In genomic region chrX:46573331-46573895, GRCh38 we compare ENCODE assay signal across 8 cellular contexts. TPM values are rescaled to one million over a fixed set of nuclear protein-coding genes. Genes with fewer than 3 reads are reported as not detected.
DNase-seq lines count a peak whose midpoint lies in the region; ATAC-seq, FAIRE-seq and TF ChIP-seq lines count a peak whose summit lies in the region.

Gene CHST7 (plus strand): TSS chrX:46573765. CDS start chrX:46573932, 167 bp downstream.

- H2BK120ac ChIP-seq in H1 (replicated peaks; ENCODE audit: low read depth, low read length) = no peak within 1 kb of the TSS

- H4K5ac ChIP-seq in H1 (ENCODE audit: insufficient read length, low read depth, low read length) = no peak within 1 kb of the TSS

- 4% methylated on average over 12 of the region's 35 CpGs; no CpG with 5 or more reads in 1 of the 2 experiments for WGBS in H1 (ENCODE audit: extremely low coverage in 1 of 2, insufficient coverage in 1 of 2, insufficient read length in 1 of 2, insufficient replicate concordance in 2 of 2, low coverage in 1 of 2, low lambda C conversion rate in 2 of 2, missing lambda C conversion rate in 1 of 2), 2 experiments

- H3K79me1 ChIP-seq in H1 (ENCODE audit: low read depth, low read length) = no peaks in the 10 kb centered on the region

- H2AK5ac ChIP-seq in H1 (ENCODE audit: low read depth, low read length) = 0 out of 2 replicates have a peak within 1 kb of the TSS, but pooled peaks have one; percentile 65

- POLR2A ChIA-PET in activated CD8-positive, alpha-beta T cell treated with anti-CD3 and anti-CD28 coated beads, Interleukin-2, amount 10 ng/mL, durations not matched to agents 7 days and 5 days (lab: Charles Lee) = interaction anchor here (1.4 kb wide), 2 partner anchors 11 to 136 kb away, joined by 3 to 4 read pairs; no protein-coding TSS in a partner anchor
- POLR2A ChIA-PET in H1 (lab: Charles Lee; ENCODE audit: partially characterized antibody) = interaction anchor here (1.5 kb wide), 1 partner anchor 22 kb away, joined by 4 read pairs; no protein-coding TSS in a partner anchor

- H4K20me1 ChIP-seq in H1 (replicated peaks in 1 of 2; ENCODE audit: control insufficient read depth in 1 of 2, insufficient read depth in 2 of 2, low read length in 2 of 2) = peaks cover 0 to 8% of the 10 kb centered on the region in 2 experiments

- peak within 1 kb of the TSS; percentile 25; the same call in 1 of the 2 replicates for H4K8ac ChIP-seq in H1 (ENCODE audit: extremely low read depth, insufficient read depth, low read length)

- peaks cover 6% of the 10 kb centered on the region for H3K23me2 ChIP-seq in H1 (ENCODE audit: low read depth, low read length)

- H3K56ac ChIP-seq in H1 (replicated peaks; ENCODE audit: insufficient read length, low read depth, low read length) = peak within 1 kb of the TSS; percentile 1

- TF ChIP-seq RAD21 in H1 (IDR thresholded peaks at IDR 0.05 in 1 of 2, conservative IDR thresholded peaks at IDR 0.05 in 1 of 2; ENCODE audit: low read depth in 2 of 2, low read length in 2 of 2) = peak; percentile 28 to 49; a peak in 3 of 4 replicates

- H3K4me1 ChIP-seq in H1 (replicated peaks in 1 of 4; ENCODE audit: control insufficient read depth in 3 of 4, insufficient read depth in 4 of 4, low read length in 3 of 4) = peaks cover 0 to 12% (median 3%) of the 10 kb centered on the region in 4 experiments; a peak in 3 of 7 replicates

- peak; percentile 72 for DNase-seq in AG20443 (ENCODE audit: low spot score)
- DNase-seq in NCI-H774 (lab: John Stamatoyannopoulos, UW) = peak; percentile 25
- DNase-seq in activated CD8-positive, alpha-beta T cell treated with anti-CD3 and anti-CD28 coated beads, Interleukin-2, amount 10 ng/mL, durations not matched to agents 7 days and 5 days = peak; percentile 70
- no peak for DNase-seq in H1 (ENCODE audit: low read depth in 1 of 2, low spot score in 2 of 2)
- DNase-seq in medulla oblongata (ENCODE audit: extremely low spot score) = peak; percentile 58
- peak; percentile 37 for DNase-seq in stimulated activated CD8-positive, alpha-beta memory T cell treated with anti-CD3 and anti-CD28 coated beads, Interleukin-7, amount 100 ng/mL, for 48 hours (ENCODE audit: extremely low read depth in 1 of 2, low read depth in 1 of 2)

- no peak within 1 kb of the TSS for H3K14ac ChIP-seq in H1 (ENCODE audit: insufficient read length)

- no peaks in the 10 kb centered on the region; a peak in 1 of 7 replicates for H3K27me3 ChIP-seq in H1 (replicated peaks in 1 of 4; ENCODE audit: control insufficient read depth in 3 of 4, extremely low read depth in 1 of 4, insufficient read depth in 3 of 4, low read length in 3 of 4)

- ATAC-seq in GM19035 (IDR thresholded peaks at IDR 0.05; ENCODE audit: unreplicated experiment) (peak; percentile 46), HG03354 (IDR thresholded peaks at IDR 0.05; ENCODE audit: poor library complexity, severe bottlenecking, unreplicated experiment) (peak; percentile 47)
- peak; percentile 76 for ATAC-seq in activated CD8-positive, alpha-beta T cell treated with anti-CD3 and anti-CD28 coated beads, Interleukin-2, amount 10 ng/mL, durations not matched to agents 7 days and 5 days

- peaks cover 32% of the 10 kb centered on the region for H3K4me1 Mint-ChIP-seq in activated CD8-positive, alpha-beta T cell treated with anti-CD3 and anti-CD28 coated beads, Interleukin-2, amount 10 ng/mL, durations not matched to agents 7 days and 5 days (ENCODE audit: low read depth)

- H3K4me3 Mint-ChIP-seq in activated CD8-positive, alpha-beta T cell treated with anti-CD3 and anti-CD28 coated beads, Interleukin-2, amount 10 ng/mL, durations not matched to agents 7 days and 5 days = peak within 1 kb of the TSS; percentile 79

- peak within 1 kb of the TSS; percentile 89 for H3K27ac Mint-ChIP-seq in activated CD8-positive, alpha-beta T cell treated with anti-CD3 and anti-CD28 coated beads, Interleukin-2, amount 10 ng/mL, durations not matched to agents 7 days and 5 days

- peak within 1 kb of the TSS; percentile 73 for H4K91ac ChIP-seq in H1 (replicated peaks; ENCODE audit: insufficient read length, low read length)

- no peaks in the 10 kb centered on the region for H3K9me3 ChIP-seq in H1 (ENCODE audit: insufficient read depth in 2 of 2, low read depth in 1 of 2, low read length in 1 of 2)

- peak within 1 kb of the TSS; percentile 32 for H3K18ac ChIP-seq in H1 (ENCODE audit: extremely low read depth, low read length)

- no peak within 1 kb of the TSS for H3K23ac ChIP-seq in H1 (ENCODE audit: insufficient read length)

- no peak for FAIRE-seq in H1 (lab: Jason Lieb, UNC)

- H2AFZ ChIP-seq in H1 (ENCODE audit: low read length) = no peak within 1 kb of the TSS

- no peak within 1 kb of the TSS for H2BK5ac ChIP-seq in H1 (ENCODE audit: low read depth, low read length)

- peak within 1 kb of the TSS; percentile 64 to 81 (median 70) for H3K4me3 ChIP-seq in H1 (ENCODE audit: extremely low read depth in 1 of 4, insufficient read depth in 2 of 4, low read depth in 3 of 4, low read length in 4 of 4)

- H3K27me3 Mint-ChIP-seq in activated CD8-positive, alpha-beta T cell treated with anti-CD3 and anti-CD28 coated beads, Interleukin-2, amount 10 ng/mL, durations not matched to agents 7 days and 5 days (ENCODE audit: low read depth) = no peaks in the 10 kb centered on the region

- peak within 1 kb of the TSS; percentile 29 to 57 (median 48); a peak in 6 of 7 replicates for H3K9ac ChIP-seq in H1 (replicated peaks in 1 of 4; ENCODE audit: extremely low read depth in 1 of 4, low read depth in 3 of 4, low read length in 3 of 4)

- no peak within 1 kb of the TSS for H3K4ac ChIP-seq in H1 (replicated peaks; ENCODE audit: insufficient read length, low read depth, low read length)

- H3K79me2 ChIP-seq in H1 (ENCODE audit: control insufficient read depth in 1 of 2, insufficient read depth in 2 of 2, low read length in 2 of 2) = peaks cover 0 to 32% of the 10 kb centered on the region in 2 experiments; a peak in 2 of 4 replicates

- H2BK20ac ChIP-seq in H1 (ENCODE audit: low read length) = no peak within 1 kb of the TSS

- no peaks in the 10 kb centered on the region for H3K9me3 Mint-ChIP-seq in activated CD8-positive, alpha-beta T cell treated with anti-CD3 and anti-CD28 coated beads, Interleukin-2, amount 10 ng/mL, durations not matched to agents 7 days and 5 days (ENCODE audit: insufficient read depth)

- TF ChIP-seq EP300 in H1 (IDR thresholded peaks at IDR 0.05; ENCODE audit: borderline replicate concordance in 1 of 2, low read depth in 2 of 2, low read length in 2 of 2) = no peak

- H3K4me2 ChIP-seq in H1 (ENCODE audit: insufficient read depth in 1 of 2, low read depth in 2 of 2, low read length in 2 of 2) = peak within 1 kb of the TSS; percentile 73 to 97

- H2BK15ac ChIP-seq in H1 (ENCODE audit: low read length) = no peak within 1 kb of the TSS

- H3K36me3 Mint-ChIP-seq in activated CD8-positive, alpha-beta T cell treated with anti-CD3 and anti-CD28 coated beads, Interleukin-2, amount 10 ng/mL, durations not matched to agents 7 days and 5 days (ENCODE audit: low read depth) = peaks cover 12% of the 10 kb centered on the region

- H2BK12ac ChIP-seq in H1 (ENCODE audit: low read depth, low read length) = no peak within 1 kb of the TSS

- CTCF ChIA-PET in activated CD8-positive, alpha-beta T cell treated with anti-CD3 and anti-CD28 coated beads, Interleukin-2, amount 10 ng/mL, durations not matched to agents 7 days and 5 days (lab: Charles Lee) = interaction anchor here (0.7 to 1.9 kb wide), 8 partner anchors 10 to 113 kb away, joined by 3 to 17 read pairs (median 4); no protein-coding TSS in a partner anchor
- CTCF ChIA-PET in H1 (lab: Charles Lee; ENCODE audit: partially characterized antibody) = no interaction called here

- TF ChIP-seq POLR2A in H1 (IDR thresholded peaks at IDR 0.05; ENCODE audit: control extremely low read depth in 1 of 2, low read depth in 2 of 2, low read length in 2 of 2) = no peak

- peak in 2 of 3 experiments; percentile 37 to 39; a peak in 3 of 4 replicates for TF ChIP-seq CTCF in H1 (IDR thresholded peaks at IDR 0.05; ENCODE audit: control extremely low read depth in 1 of 3, insufficient read depth in 1 of 3, low read depth in 1 of 3, low read length in 3 of 3)

- no peak within 1 kb of the TSS; the same call in 1 of the 2 replicates for H3K27ac ChIP-seq in H1 (ENCODE audit: low read depth, low read length)

- no peaks in the 10 kb centered on the region; a peak in 1 of 8 replicates for H3K36me3 ChIP-seq in H1 (ENCODE audit: control insufficient read depth in 2 of 4, insufficient read depth in 4 of 4, low read length in 3 of 4)

TF ChIP-seq in H1, 55 proteins besides CTCF, POLR2A, EP300 and RAD21 (continues in another document):
- peak in 1 of 2 experiments; percentile 22; a peak in 1 of 4 replicates for TF ChIP-seq SIN3A (conservative IDR thresholded peaks at IDR 0.05 in 1 of 2, IDR thresholded peaks at IDR 0.05 in 1 of 2; ENCODE audit: low read depth in 1 of 2, low read length in 2 of 2)
- TF ChIP-seq SRF (IDR thresholded peaks at IDR 0.05; ENCODE audit: low read depth, low read length) = no peak
- no peak for TF ChIP-seq JUN (IDR thresholded peaks at IDR 0.05; ENCODE audit: low read depth, low read length)
- 0 out of 2 replicates have a peak, but pooled peaks have one; percentile 18 for TF ChIP-seq PHF8 (conservative IDR thresholded peaks at IDR 0.05; ENCODE audit: low read depth, low read length)
- no peak for TF ChIP-seq RFX5 (IDR thresholded peaks at IDR 0.05; ENCODE audit: borderline replicate concordance, low read depth, low read length)
- peak; percentile 37; the same call in 1 of the 2 replicates for TF ChIP-seq TAF1 (IDR thresholded peaks at IDR 0.05; ENCODE audit: low read depth, low read length)
- 0 out of 4 replicates have a peak, but pooled peaks of 1 of the 2 experiments have one; percentile 17 for TF ChIP-seq HDAC2 (IDR thresholded peaks at IDR 0.05; ENCODE audit: borderline replicate concordance in 1 of 2, low read depth in 2 of 2, low read length in 2 of 2)
- TF ChIP-seq BRCA1 (IDR thresholded peaks at IDR 0.05; ENCODE audit: low read depth, low read length) = no peak
- TF ChIP-seq ZNF274 (IDR thresholded peaks at IDR 0.05; ENCODE audit: borderline replicate concordance, extremely low read depth, low read length) = no peak
- TF ChIP-seq RBBP5 (IDR thresholded peaks at IDR 0.05; ENCODE audit: borderline replicate concordance, low read depth, low read length) = no peak

RNA-seq across cellular contexts. Expression of gene CHST7, which starts in this region (rescaled TPM):
- 1 to 10 TPM; 5.4 to 6.5 TPM for total RNA-seq in activated CD8-positive, alpha-beta T cell treated with anti-CD3 and anti-CD28 coated beads, Interleukin-2, amount 10 ng/mL, durations not matched to agents 7 days and 5 days
- 14.1 and 15.3 TPM in 2 replicates for total RNA-seq in H1 (2021; fragmentation: NEBNext Ultra II Directional; extraction: Animal tissue kit (Norgen Biotek cat#: 25700))
- 7.9 and 9.4 TPM in 2 replicates for polyA plus RNA-seq in H1 (2011; rRNA removed)
- 9.1 TPM for polyA plus RNA-seq in H1 (2011; cell fraction: cytosol; rRNA removed)
- 7.4 TPM for polyA plus RNA-seq in H1 (2011; cell fraction: nucleus; rRNA removed)
- polyA plus RNA-seq in H1 (2012, experiment 1 of 2) = 6.3 to 9.9 TPM (median 9.5 TPM) in 4 replicates
- polyA plus RNA-seq in H1 (2012, experiment 2 of 2) = 9.9 TPM
- 15.3 TPM for polyA plus RNA-seq in H1 (2013, experiment 1 of 2)
- 16.6 TPM for polyA plus RNA-seq in H1 (2013, experiment 2 of 2)
- 1.9 and 2.3 TPM in 2 replicates for polyA minus RNA-seq in H1 (2011; rRNA and poly(A)+ RNA removed)
- polyA minus RNA-seq in H1 (2011; cell fraction: cytosol; rRNA and poly(A)+ RNA removed) = 10.1 TPM
- polyA minus RNA-seq in H1 (2011; cell fraction: nucleus; rRNA and poly(A)+ RNA removed) = 11.3 TPM

Comparison
In these comparisons a context has a peak if more than half of its experiments do, and no peak if none do; other contexts are left out.
1. DNase-seq: peak in AG20443 (single experiment), NCI-H774 (single experiment), activated CD8-positive, alpha-beta T cell treated with anti-CD3 and anti-CD28 coated beads, Interleukin-2, amount 10 ng/mL, durations not matched to agents 7 days and 5 days (single experiment), medulla oblongata (single experiment) and stimulated activated CD8-positive, alpha-beta memory T cell treated with anti-CD3 and anti-CD28 coated beads, Interleukin-7, amount 100 ng/mL, for 48 hours (2 of 2); none in H1 (0 of 2).
2. Peak in every context shown above with its lines, with median percentiles within 50 percentile points of each other: ATAC-seq.